10 cellular contexts compared by ENCODE assay signal in genomic region chr1:42937836-42938595, GRCh38. TPM values are rescaled to one million over a fixed set of nuclear protein-coding genes. Genes with fewer than 3 reads are reported as not detected.
A peak's percentile ranks its signal among the peaks of the same experiment; 100 is the strongest.
DNase-seq lines count a peak whose midpoint lies in the region; ATAC-seq and TF ChIP-seq lines count a peak whose summit lies in the region.
"Had no signal": no experiment of that assay in that cellular context is flagged by ENCODE, and none has a peak within 500 bp of the region (broad histone marks: within the 10 kb centered on the region; RNA-seq: fewer than 3 reads in every experiment).

No MANE protein-coding gene starts in this region.

- dilution Hi-C loops in mammary epithelial cell (cut with HindIII; ENCODE audit: low sequenced_read_pairs), result no loop called here

- peaks cover 3% of the 10 kb centered on the region for H3K27me3 Mint-ChIP-seq in Caco-2 (ENCODE audit: insufficient read depth, unreplicated experiment)
- H3K27me3 Mint-ChIP-seq in osteocyte (ENCODE audit: unreplicated experiment), result no peaks in the 10 kb centered on the region

- H3K4me1 Mint-ChIP-seq in Caco-2 (ENCODE audit: low read depth, unreplicated experiment) (peaks cover 70% of the 10 kb centered on the region), osteocyte (ENCODE audit: unreplicated experiment) (peaks cover 81% of the 10 kb centered on the region)

- peak overlapping the region; percentile 48 for H3K9ac ChIP-seq in mammary epithelial cell (ENCODE audit: insufficient read depth, low read length)

- in situ Hi-C loops in mammary epithelial cell (cut with MboI; ENCODE audit: low sequenced_read_pairs in 2 of 2), result no loop called here

- H3K27ac Mint-ChIP-seq in Caco-2 (ENCODE audit: unreplicated experiment), result peak overlapping the region; percentile 93
- H3K27ac Mint-ChIP-seq in osteocyte (ENCODE audit: unreplicated experiment), result peak overlapping the region; percentile 76

- H3K9me3 Mint-ChIP-seq in Caco-2 (ENCODE audit: unreplicated experiment) (no peaks in the 10 kb centered on the region), osteocyte (ENCODE audit: unreplicated experiment) (no peaks in the 10 kb centered on the region)

- H2AFZ ChIP-seq in mammary epithelial cell (ENCODE audit: low read depth, low read length), result no peak overlapping the region

- H3K27me3 ChIP-seq in Caco-2 (replicated peaks; ENCODE audit: control insufficient read depth, insufficient read depth, low read length) (no peaks in the 10 kb centered on the region), mammary epithelial cell (ENCODE audit: insufficient read depth, low read length) (no peaks in the 10 kb centered on the region), heart right ventricle (no peaks in the 10 kb centered on the region)

- H4K20me1 ChIP-seq in mammary epithelial cell (ENCODE audit: insufficient read depth, low read length), result no peaks in the 10 kb centered on the region

- TF ChIP-seq POLR2A in NB4 (IDR thresholded peaks at IDR 0.05; ENCODE audit: extremely low read depth, insufficient read length), result no peak

- POLR2A ChIA-PET in Caco-2 (lab: Charles Lee), result interaction anchor here (0.5 to 0.6 kb wide), 2 partner anchors 19 to 52 kb away, joined by 3 read pairs; no protein-coding TSS in a partner anchor

- H3K9me3 ChIP-seq in Caco-2 (no peaks in the 10 kb centered on the region), mammary epithelial cell (replicated peaks; ENCODE audit: insufficient read depth, low read length) (no peaks in the 10 kb centered on the region), heart right ventricle (no peaks in the 10 kb centered on the region)

- TF ChIP-seq CTCF in Caco-2 (IDR thresholded peaks at IDR 0.05; ENCODE audit: insufficient read depth in 1 of 2, low read depth in 1 of 2, low read length in 1 of 2, severe bottlenecking in 1 of 2, unreplicated experiment in 1 of 2), result no peak
- no peak for TF ChIP-seq CTCF in NB4 (IDR thresholded peaks at IDR 0.05; ENCODE audit: low read depth, low read length)
- TF ChIP-seq CTCF in mammary epithelial cell (conservative IDR thresholded peaks at IDR 0.05 in 1 of 2, IDR thresholded peaks at IDR 0.05 in 1 of 2; ENCODE audit: extremely low read depth in 1 of 2, insufficient read depth in 1 of 2, low read depth in 1 of 2, low read length in 2 of 2), result no peak
- TF ChIP-seq CTCF in osteocyte (IDR thresholded peaks at IDR 0.05), result no peak
- no peak for TF ChIP-seq CTCF in heart right ventricle (IDR thresholded peaks at IDR 0.05)

- intact Hi-C loops in Caco-2 (cut with micrococcal nuclease; ENCODE audit: unreplicated experiment), result no loop called here
- intact Hi-C loops in mammary epithelial cell (cut with micrococcal nuclease), result loop anchor here (1.0 to 2.0 kb wide), 2 partner anchors 21 to 84 kb away; partner anchors contain the start of gene SLC2A1
- intact Hi-C loops in heart right ventricle (cut with DNase I), result no loop called here

- no peak for DNase-seq in Caco-2
- peak; percentile 68 for DNase-seq in NB4 (ENCODE audit: low read depth)
- DNase-seq in mammary epithelial cell, result peak; percentile 66
- no peak for DNase-seq in osteocyte (ENCODE audit: extremely low spot score, unreplicated experiment)
- no peak for DNase-seq in NCI-H2107 treated with DMSO at 0.1 percent for 48 hours (lab: John Stamatoyannopoulos, UW; ENCODE audit: unreplicated experiment)
- DNase-seq in heart right ventricle, result no peak
- DNase-seq: cortex of kidney, MM.1S had no signal

- ATAC-seq in HG03521 (IDR thresholded peaks at IDR 0.05; ENCODE audit: unreplicated experiment) (no peak), heart right ventricle (no peak), GM21737 (IDR thresholded peaks at IDR 0.05; ENCODE audit: unreplicated experiment) (no peak)

- H3K4me1 ChIP-seq in Caco-2 (peaks cover 100% of the 10 kb centered on the region), mammary epithelial cell (ENCODE audit: insufficient read depth, low read length) (peaks cover 100% of the 10 kb centered on the region), heart right ventricle (peaks cover 18 to 92% (median 60%) of the 10 kb centered on the region in 9 donors)

- CTCF ChIA-PET in Caco-2 (lab: Charles Lee) (no interaction called here), mammary epithelial cell (lab: Charles Lee; ENCODE audit: low non-redundant PET) (interaction anchor here (0.9 kb wide), 1 partner anchor 136 kb away, joined by 6 read pairs; no protein-coding TSS in a partner anchor)

- peaks cover 100% of the 10 kb centered on the region for H3K36me3 Mint-ChIP-seq in Caco-2 (ENCODE audit: insufficient read depth, unreplicated experiment)
- peaks cover 64% of the 10 kb centered on the region for H3K36me3 Mint-ChIP-seq in osteocyte (ENCODE audit: unreplicated experiment)

- WGBS in mammary epithelial cell (ENCODE audit: low coverage, missing lambda C conversion rate), result 86% methylated on average over 3 of the region's 6 CpGs
- WGBS in heart right ventricle, 2 donors, result 93% methylated on average over 6 of the region's 6 CpGs

- H3K4me3 Mint-ChIP-seq in Caco-2 (ENCODE audit: unreplicated experiment), result peak overlapping the region; percentile 14
- H3K4me3 Mint-ChIP-seq in osteocyte (ENCODE audit: unreplicated experiment), result no peak overlapping the region

- H3K79me2 ChIP-seq in mammary epithelial cell (ENCODE audit: insufficient read depth, low read length), result peaks cover 99% of the 10 kb centered on the region

- no peak overlapping the region for H3K4me3 ChIP-seq in Caco-2 (ENCODE audit: low read depth, low read length)
- H3K4me3 ChIP-seq in NB4 (ENCODE audit: low read depth, low read length), result no peak overlapping the region
- H3K4me3 ChIP-seq in mammary epithelial cell (replicated peaks in 1 of 3; ENCODE audit: insufficient read depth in 1 of 3, low read depth in 2 of 3, low read length in 3 of 3), result no peak overlapping the region
- no peak overlapping the region for H3K4me3 ChIP-seq in heart right ventricle

- H3K36me3 ChIP-seq in Caco-2 (ENCODE audit: control insufficient read depth, insufficient read depth, low read length) (peaks cover 21% of the 10 kb centered on the region), mammary epithelial cell (ENCODE audit: insufficient read depth, low read length) (peaks cover 33% of the 10 kb centered on the region), heart right ventricle (peaks cover 0 to 28% (median 0%) of the 10 kb centered on the region in 9 donors)

- BruUV-seq in Caco-2 (replicated peaks; lab: Mats Ljungman, UMichigan) (no TSS peak), mammary epithelial cell (replicated peaks; lab: Mats Ljungman, UMichigan) (TSS peak; percentile 18)

- H3K4me2 ChIP-seq in mammary epithelial cell (ENCODE audit: insufficient read depth, low read depth, low read length), result peak overlapping the region; percentile 14

- H3K27ac ChIP-seq in mammary epithelial cell (ENCODE audit: insufficient read depth, low read depth, low read length) (peak overlapping the region; percentile 90), heart right ventricle (peak overlapping the region in 2 of 10 donors; percentile 6 to 87)

RNA-seq across cellular contexts. Expression of gene SLC2A1, which starts 20.7 kb away (rescaled TPM):
- total RNA-seq in Caco-2 (2022), result 422 and 437 TPM in 2 replicates
- total RNA-seq in mammary epithelial cell, result 100 to 1,000 TPM; 471 to 738 TPM
- polyA plus RNA-seq in mammary epithelial cell, result 404 TPM
- polyA minus RNA-seq in mammary epithelial cell, result 456 TPM
- total RNA-seq in osteocyte, result 200 and 236 TPM in 2 replicates
- 10 to 100 TPM in 9 of 10 donors, 1 to 10 TPM in 1; 8.2 to 63.7 (median 28.9) TPM for total RNA-seq in heart right ventricle
- 10 to 100 TPM in 1 of 2 donors, 1 to 10 TPM in 1; 6.7 to 98.7 TPM for polyA plus RNA-seq in heart right ventricle

Comparison
In these comparisons a context has a peak if more than half of its experiments do, and no peak if none do; other contexts are left out.
1. DNase-seq: peak in NB4 (single experiment) and mammary epithelial cell (single experiment); none in Caco-2 (0 of 2), osteocyte (single experiment), NCI-H2107 treated with DMSO at 0.1 percent for 48 hours (single experiment) and heart right ventricle (0 of 2).